Comparison of ENCODE assay signal across 2 cellular contexts in genomic region chr12:16849473-16849872, GRCh38.
TF ChIP-seq lines count a peak whose summit lies in the region.

No MANE protein-coding gene starts in this region.

TF ChIP-seq in SK-N-SH, 30 proteins besides CTCF, POLR2A, EP300 and RAD21 (continued from another document):
- TF ChIP-seq POLR2AphosphoS5 (IDR thresholded peaks at IDR 0.05; ENCODE audit: low read depth, low read length), result no peak
- no peak for TF ChIP-seq EZH2phosphoT487 (IDR thresholded peaks at IDR 0.05; ENCODE audit: borderline replicate concordance, low read depth)
- no peak for TF ChIP-seq USF1 (IDR thresholded peaks at IDR 0.05; ENCODE audit: borderline replicate concordance, low read depth)

TF ChIP-seq in SK-N-SH treated with all-trans-retinoic acid at 6 μM for 48 hours, 23 proteins besides CTCF, POLR2A, EP300 and RAD21 (continued from another document):
- TF ChIP-seq TSHZ2 (CRISPR knock-in tag; IDR thresholded peaks at IDR 0.05) (peak; percentile 59; the same call in 1 of the 2 replicates), ZC3H10 (CRISPR knock-in tag; IDR thresholded peaks at IDR 0.05) (no peak), ZNF8 (CRISPR knock-in tag; IDR thresholded peaks at IDR 0.05) (no peak), ZNF70 (CRISPR knock-in tag; IDR thresholded peaks at IDR 0.05) (no peak), PATZ1 (CRISPR knock-in tag; IDR thresholded peaks at IDR 0.05; ENCODE audit: borderline replicate concordance) (no peak), BACH2 (CRISPR knock-in tag; IDR thresholded peaks at IDR 0.05; ENCODE audit: borderline replicate concordance) (no peak), TOX (CRISPR knock-in tag; IDR thresholded peaks at IDR 0.05; ENCODE audit: borderline replicate concordance) (no peak), CSDC2 (CRISPR knock-in tag; IDR thresholded peaks at IDR 0.05) (no peak), ESRRG (CRISPR knock-in tag; IDR thresholded peaks at IDR 0.05) (no peak), CSRNP3 (CRISPR knock-in tag; IDR thresholded peaks at IDR 0.05) (no peak), GLIS3 (CRISPR knock-in tag; IDR thresholded peaks at IDR 0.05) (no peak), ZNF565 (CRISPR knock-in tag; conservative IDR thresholded peaks at IDR 0.05; ENCODE audit: low read depth) (no peak), RARB (CRISPR knock-in tag; IDR thresholded peaks at IDR 0.05) (no peak), TCF4 (CRISPR knock-in tag; IDR thresholded peaks at IDR 0.05; ENCODE audit: borderline replicate concordance) (peak; percentile 88), ZFP30 (CRISPR knock-in tag; IDR thresholded peaks at IDR 0.05) (no peak)
